Comparison of ENCODE assay signal across 12 cellular contexts in genomic region chr5:133347039-133347438, GRCh38.
DNase-seq lines count a peak whose midpoint lies in the region; ATAC-seq and TF ChIP-seq lines count a peak whose summit lies in the region.
"Had no signal": no experiment of that assay in that cellular context is flagged by ENCODE, and none has a peak within 500 bp of the region (broad histone marks: within the 10 kb centered on the region; RNA-seq: fewer than 3 reads in every experiment).

No MANE protein-coding gene starts in this region.

- no peaks in the 10 kb centered on the region for H3K36me3 Mint-ChIP-seq in activated CD4-positive, alpha-beta T cell treated with anti-CD3 and anti-CD28 coated beads for 36 hours (ENCODE audit: low read depth)
- H3K36me3 Mint-ChIP-seq in activated CD4-positive, alpha-beta T cell treated with anti-CD3 and anti-CD28 coated beads, Interleukin-2, amount 10 ng/mL, durations not matched to agents 24 days and 14 days (ENCODE audit: low read depth) = no peaks in the 10 kb centered on the region

- DNase-seq in activated CD4-positive, alpha-beta T cell treated with anti-CD3 and anti-CD28 coated beads for 36 hours = no peak
- no peak for DNase-seq in activated CD4-positive, alpha-beta T cell treated with anti-CD3 and anti-CD28 coated beads, Interleukin-2, amount 10 ng/mL, durations not matched to agents 24 days and 14 days
- DNase-seq in HFF-Myc (ENCODE audit: extremely low read depth, low read depth) (no peak), SK-MEL-5 (ENCODE audit: low read depth, low spot score) (peak; percentile 4), mucosa of descending colon (no peak), NCI-H2171 (lab: John Stamatoyannopoulos, UW) (no peak), NCI-H1417 (lab: John Stamatoyannopoulos, UW) (no peak)
- DNase-seq: activated CD4-positive, alpha-beta T cell treated with anti-CD3 and anti-CD28 coated beads, Interleukin-2, amount 50 U/mL, for 48 hours; glutamatergic neuron; NCI-H345; SK-N-SH had no signal

- peaks cover 2% of the 10 kb centered on the region for H3K27me3 Mint-ChIP-seq in activated CD4-positive, alpha-beta T cell treated with anti-CD3 and anti-CD28 coated beads for 36 hours
- peaks cover 29% of the 10 kb centered on the region for H3K27me3 Mint-ChIP-seq in activated CD4-positive, alpha-beta T cell treated with anti-CD3 and anti-CD28 coated beads, Interleukin-2, amount 10 ng/mL, durations not matched to agents 24 days and 14 days

- POLR2A ChIA-PET in activated CD4-positive, alpha-beta T cell treated with anti-CD3 and anti-CD28 coated beads for 36 hours (lab: Charles Lee) = no interaction called here

- no peaks in the 10 kb centered on the region for H3K4me1 ChIP-seq in mucosa of descending colon (ENCODE audit: low read depth)

- TF ChIP-seq CTCF in HFF-Myc (IDR thresholded peaks at IDR 0.05; ENCODE audit: low read depth, low read length, missing control alignments) (peak; percentile 6), mucosa of descending colon (IDR thresholded peaks at IDR 0.05) (no peak)

- CTCF ChIA-PET in activated CD4-positive, alpha-beta T cell treated with anti-CD3 and anti-CD28 coated beads for 36 hours (lab: Charles Lee) = no interaction called here

- no peak overlapping the region for H3K4me3 ChIP-seq in HFF-Myc (replicated peaks; ENCODE audit: low read depth, low read length)
- H3K4me3 ChIP-seq in mucosa of descending colon = no peak overlapping the region

- ATAC-seq in activated CD4-positive, alpha-beta T cell treated with anti-CD3 and anti-CD28 coated beads for 36 hours = peak; percentile 55
- peak; percentile 72 for ATAC-seq in mucosa of descending colon
- ATAC-seq in GM19455 (IDR thresholded peaks at IDR 0.05; ENCODE audit: unreplicated experiment) = no peak

- no peaks in the 10 kb centered on the region for H3K4me1 Mint-ChIP-seq in activated CD4-positive, alpha-beta T cell treated with anti-CD3 and anti-CD28 coated beads for 36 hours
- H3K4me1 Mint-ChIP-seq in activated CD4-positive, alpha-beta T cell treated with anti-CD3 and anti-CD28 coated beads, Interleukin-2, amount 10 ng/mL, durations not matched to agents 24 days and 14 days = no peaks in the 10 kb centered on the region

- intact Hi-C loops in activated CD4-positive, alpha-beta T cell treated with anti-CD3 and anti-CD28 coated beads for 36 hours (cut with DNase I, micrococcal nuclease) = loop anchor here in 1 of 2 experiments (5.0 kb wide), 1 partner anchor 235 kb away; no protein-coding TSS in a partner anchor
- intact Hi-C loops in activated CD4-positive, alpha-beta T cell treated with anti-CD3 and anti-CD28 coated beads, Interleukin-2, amount 10 ng/mL, durations not matched to agents 24 days and 14 days (cut with micrococcal nuclease) = no loop called here
- intact Hi-C loops in mucosa of descending colon (cut with DNase I, micrococcal nuclease) = no loop called here

- no peaks in the 10 kb centered on the region for H3K9me3 ChIP-seq in mucosa of descending colon
- H3K9me3 ChIP-seq: SK-N-SH had no signal

- H3K9me3 Mint-ChIP-seq in activated CD4-positive, alpha-beta T cell treated with anti-CD3 and anti-CD28 coated beads for 36 hours (ENCODE audit: low read depth) = no peaks in the 10 kb centered on the region
- H3K9me3 Mint-ChIP-seq in activated CD4-positive, alpha-beta T cell treated with anti-CD3 and anti-CD28 coated beads, Interleukin-2, amount 10 ng/mL, durations not matched to agents 24 days and 14 days = no peaks in the 10 kb centered on the region

- no peaks in the 10 kb centered on the region for H3K36me3 ChIP-seq in mucosa of descending colon (ENCODE audit: low read depth)

- H3K27ac Mint-ChIP-seq in activated CD4-positive, alpha-beta T cell treated with anti-CD3 and anti-CD28 coated beads for 36 hours = no peak overlapping the region
- no peak overlapping the region for H3K27ac Mint-ChIP-seq in activated CD4-positive, alpha-beta T cell treated with anti-CD3 and anti-CD28 coated beads, Interleukin-2, amount 10 ng/mL, durations not matched to agents 24 days and 14 days

- H3K4me3 Mint-ChIP-seq in activated CD4-positive, alpha-beta T cell treated with anti-CD3 and anti-CD28 coated beads for 36 hours = no peak overlapping the region
- H3K4me3 Mint-ChIP-seq in activated CD4-positive, alpha-beta T cell treated with anti-CD3 and anti-CD28 coated beads, Interleukin-2, amount 10 ng/mL, durations not matched to agents 24 days and 14 days = no peak overlapping the region

- in situ Hi-C loops in SK-MEL-5 (cut with HindIII; ENCODE audit: low pct_unique_long_range_greater_than_20kb, low sequenced_read_pairs) = no loop called here
